ENCODE assay signal across 11 cellular contexts in genomic region chr18:10056506-10056905, GRCh38.
"Had no signal": no experiment of that assay in that cellular context is flagged by ENCODE, and none has a peak within 500 bp of the region (broad histone marks: within the 10 kb centered on the region; RNA-seq: fewer than 3 reads in every experiment).

No MANE protein-coding gene starts in this region.

- H3K4me1 ChIP-seq: prostate gland had no signal

- ATAC-seq: foreskin keratinocyte; stimulated activated naive CD8-positive, alpha-beta T cell treated with anti-CD3 and anti-CD28 coated beads, Interleukin-15, amount 100 ng/mL, for 72 hours had no signal

- H3K36me3 ChIP-seq: left lung, prostate gland, right atrium auricular region had no signal

- DNase-seq: activated CD4-positive, alpha-beta T cell treated with anti-CD3 and anti-CD28 coated beads, Interleukin-2, amount 50 U/mL, for 4 hours; activated gamma-delta T cell treated with Interleukin-2 at 50 U/mL for 16 hours; foreskin keratinocyte; hypothalamus; left lung; mammary epithelial cell; stimulated activated CD4-positive, alpha-beta T cell treated with anti-CD3 and anti-CD28 coated beads, Interleukin-15, amount 100 ng/mL, for 24 hours; stimulated activated CD4-positive, alpha-beta T cell treated with anti-CD3 and anti-CD28 coated beads, Interleukin-2, amount 100 ng/mL, for 48 hours; stimulated activated naive CD8-positive, alpha-beta T cell treated with anti-CD3 and anti-CD28 coated beads, Interleukin-15, amount 100 ng/mL, for 72 hours had no signal

- H3K27ac ChIP-seq: foreskin keratinocyte, prostate gland had no signal

- H3K27me3 ChIP-seq: foreskin keratinocyte, left lung, right atrium auricular region had no signal

- H3K9me3 ChIP-seq: left lung, prostate gland, right atrium auricular region had no signal

- H3K4me3 ChIP-seq: left lung, prostate gland, right atrium auricular region had no signal
